1 cellular context compared by ENCODE assay signal in the genomic region with DNA sequence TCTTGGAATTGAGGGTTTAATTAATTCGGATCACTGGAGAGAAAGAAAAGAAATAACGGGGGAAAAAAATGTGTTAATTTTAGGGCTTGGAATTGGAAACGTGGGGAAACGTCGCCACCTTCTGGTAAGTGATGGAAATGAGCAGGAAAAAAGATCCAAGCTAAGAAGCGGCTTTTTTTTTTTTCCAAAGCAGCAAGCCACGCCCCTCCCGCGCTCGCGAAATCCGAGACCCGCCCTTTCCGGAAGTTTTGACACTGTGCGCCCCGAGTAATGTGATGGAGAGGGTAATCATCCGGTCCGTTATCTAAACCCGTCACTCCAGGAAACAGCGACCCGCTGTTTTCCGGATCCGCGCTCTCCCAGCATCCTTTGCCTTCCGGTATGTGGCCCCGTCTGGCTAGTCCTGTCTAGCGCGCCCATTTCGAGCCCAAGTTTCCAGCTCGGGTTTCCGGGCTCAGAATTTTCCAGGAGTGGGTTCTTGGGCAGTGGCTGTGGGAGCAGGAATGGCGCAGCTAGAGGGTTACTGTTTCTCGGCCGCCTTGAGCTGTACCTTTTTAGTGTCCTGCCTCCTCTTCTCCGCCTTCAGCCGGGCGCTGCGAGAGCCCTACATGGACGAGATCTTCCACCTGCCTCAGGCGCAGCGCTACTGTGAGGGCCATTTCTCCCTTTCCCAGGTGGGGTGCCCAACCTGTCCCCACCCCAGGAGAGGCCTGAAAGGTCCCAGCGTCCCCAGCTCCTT.
TF ChIP-seq lines count a peak whose summit lies in the region.

ALG10B (plus strand) TSS at position 384 of the 739 bp plus-strand sequence; CDS start at position 504, 120 bp downstream.

TF ChIP-seq in endothelial cell of umbilical vein, 7 proteins besides CTCF, POLR2A, EP300 and RAD21:
- TF ChIP-seq FOS (IDR thresholded peaks at IDR 0.05; ENCODE audit: borderline replicate concordance, insufficient read depth, low read length): peak; percentile 11
- no peak for TF ChIP-seq EZH2 (IDR thresholded peaks at IDR 0.05; ENCODE audit: borderline replicate concordance, low read depth, low read length, severe bottlenecking)
- TF ChIP-seq JUN (IDR thresholded peaks at IDR 0.05; ENCODE audit: borderline replicate concordance, insufficient read depth, insufficient read length, low read depth): peak; percentile 55
- peak; percentile 80 for TF ChIP-seq POLR2AphosphoS5 (IDR thresholded peaks at IDR 0.05; ENCODE audit: insufficient read depth, low read depth, low read length)
- TF ChIP-seq MYC (IDR thresholded peaks at IDR 0.05; ENCODE audit: low read depth, low read length): no peak
- TF ChIP-seq GATA2 (IDR thresholded peaks at IDR 0.05; ENCODE audit: insufficient read depth, insufficient read length, low read depth, low read length): peak; percentile 36
TF ChIP-seq in endothelial cell of umbilical vein: peak in this region for 4.
